ENCODE assay signal across 1 cellular context in genomic region chr1:8742022-8742924, GRCh38.
TF ChIP-seq lines count a peak whose summit lies in the region.

No MANE protein-coding gene starts in this region.

TF ChIP-seq in GM12878, 131 proteins besides CTCF, POLR2A, EP300 and RAD21:
- TF ChIP-seq ZNF384 (IDR thresholded peaks at IDR 0.05; ENCODE audit: borderline replicate concordance, low read depth, low read length) (no peak), PKNOX1 (IDR thresholded peaks at IDR 0.05) (no peak), SREBF2 (IDR thresholded peaks at IDR 0.05; ENCODE audit: low read length) (no peak), ELK1 (IDR thresholded peaks at IDR 0.05; ENCODE audit: low read depth, low read length) (no peak), STAT1 (conservative IDR thresholded peaks at IDR 0.05) (no peak), NFYA (IDR thresholded peaks at IDR 0.05; ENCODE audit: borderline replicate concordance, low read depth, low read length) (no peak), ATF7 (IDR thresholded peaks at IDR 0.05; ENCODE audit: low read depth) (no peak), PRDM15 (CRISPR knock-in tag; IDR thresholded peaks at IDR 0.05) (no peak), TAF1 (IDR thresholded peaks at IDR 0.05; ENCODE audit: borderline replicate concordance, low read depth, low read length) (no peak), ZBTB33 (IDR thresholded peaks at IDR 0.05) (no peak), ZNF274 (IDR thresholded peaks at IDR 0.05; ENCODE audit: insufficient read depth, insufficient read length) (no peak), STAT3 (IDR thresholded peaks at IDR 0.05; ENCODE audit: low read depth, low read length) (no peak), SKIL (IDR thresholded peaks at IDR 0.05; ENCODE audit: low read depth, poor library complexity, severe bottlenecking) (no peak), NR2F1 (conservative IDR thresholded peaks at IDR 0.05) (no peak), ZSCAN29 (IDR thresholded peaks at IDR 0.05) (no peak), ZBTB40 (IDR thresholded peaks at IDR 0.05; ENCODE audit: borderline replicate concordance) (no peak), REST (IDR thresholded peaks at IDR 0.05; ENCODE audit: low read depth, low read length) (no peak), IRF4 (IDR thresholded peaks at IDR 0.05; ENCODE audit: low read depth, low read length) (no peak), MLLT1 (IDR thresholded peaks at IDR 0.05) (no peak), TCF7 (IDR thresholded peaks at IDR 0.05; ENCODE audit: borderline replicate concordance) (no peak)
TF ChIP-seq in GM12878: peak in this region for 0.
